28 cellular contexts compared by ENCODE assay signal in genomic region chr11:1473786-1474185, GRCh38. TPM values are rescaled to one million over a fixed set of nuclear protein-coding genes. Genes with fewer than 3 reads are reported as not detected.
DNase-seq lines count a peak whose midpoint lies in the region; ATAC-seq and TF ChIP-seq lines count a peak whose summit lies in the region.
"Had no signal": no experiment of that assay in that cellular context is flagged by ENCODE, and none has a peak within 500 bp of the region (broad histone marks: within the 10 kb centered on the region; RNA-seq: fewer than 3 reads in every experiment).

No MANE protein-coding gene starts in this region.

- no peak overlapping the region for H3K4me3 Mint-ChIP-seq in activated CD8-positive, alpha-beta memory T cell treated with anti-CD3 and anti-CD28 coated beads, Interleukin-2, amount 10 ng/mL, durations not matched to agents 7 days and 5 days
- H3K4me3 Mint-ChIP-seq in activated naive CD8-positive, alpha-beta T cell treated with anti-CD3 and anti-CD28 coated beads, Interleukin-2, amount 50 U/mL, for 24 hours, result no peak overlapping the region
- H3K4me3 Mint-ChIP-seq: CD4-positive, alpha-beta T cell; HFFc6 had no signal

- H3K9me3 Mint-ChIP-seq in activated CD8-positive, alpha-beta memory T cell treated with anti-CD3 and anti-CD28 coated beads, Interleukin-2, amount 10 ng/mL, durations not matched to agents 7 days and 5 days (ENCODE audit: low read depth), result no peaks in the 10 kb centered on the region
- no peaks in the 10 kb centered on the region for H3K9me3 Mint-ChIP-seq in activated naive CD8-positive, alpha-beta T cell treated with anti-CD3 and anti-CD28 coated beads, Interleukin-2, amount 50 U/mL, for 24 hours
- H3K9me3 Mint-ChIP-seq: CD4-positive, alpha-beta T cell; HFFc6 had no signal

- H3K36me3 ChIP-seq in right atrium auricular region (peaks cover 82% of the 10 kb centered on the region), right lobe of liver (peaks cover 0 to 32% (median 8%) of the 10 kb centered on the region in 4 donors), ovary (no peaks in the 10 kb centered on the region)
- H3K36me3 ChIP-seq: HAP-1 had no signal

- no peaks in the 10 kb centered on the region for H3K27me3 Mint-ChIP-seq in activated CD8-positive, alpha-beta memory T cell treated with anti-CD3 and anti-CD28 coated beads, Interleukin-2, amount 10 ng/mL, durations not matched to agents 7 days and 5 days
- H3K27me3 Mint-ChIP-seq in activated naive CD8-positive, alpha-beta T cell treated with anti-CD3 and anti-CD28 coated beads, Interleukin-2, amount 50 U/mL, for 24 hours, result no peaks in the 10 kb centered on the region
- H3K27me3 Mint-ChIP-seq: CD4-positive, alpha-beta T cell had no signal

- no peak for TF ChIP-seq POLR2A in right lobe of liver (IDR thresholded peaks at IDR 0.05)
- TF ChIP-seq POLR2A in ovary (IDR thresholded peaks at IDR 0.05), result no peak

- no peak for TF ChIP-seq EP300 in ovary (IDR thresholded peaks at IDR 0.05)

- no peaks in the 10 kb centered on the region for H3K9me3 ChIP-seq in right atrium auricular region
- H3K9me3 ChIP-seq in right lobe of liver, result no peaks in the 10 kb centered on the region
- H3K9me3 ChIP-seq in ovary, result no peaks in the 10 kb centered on the region
- H3K9me3 ChIP-seq: BLaER1, HAP-1 had no signal

- H3K4me1 ChIP-seq in right atrium auricular region (peaks cover 0 to under 1% of the 10 kb centered on the region in 2 donors), right lobe of liver (no peaks in the 10 kb centered on the region), ovary (ENCODE audit: insufficient read depth) (peaks cover 1% of the 10 kb centered on the region)
- H3K4me1 ChIP-seq: HAP-1 had no signal

- TF ChIP-seq CTCF in right atrium auricular region (IDR thresholded peaks at IDR 0.05), result no peak
- no peak for TF ChIP-seq CTCF in right lobe of liver (IDR thresholded peaks at IDR 0.05)
- no peak for TF ChIP-seq CTCF in ovary (IDR thresholded peaks at IDR 0.05)

- peak; percentile 8 for DNase-seq in left cardiac atrium
- DNase-seq in right atrium auricular region (ENCODE audit: low spot score), result no peak
- DNase-seq in right lobe of liver, result peak in 2 of 3 donors; percentile 6 to 47
- DNase-seq in ovary, result peak in 3 of 5 donors; percentile 13 to 15 (median 14)
- DNase-seq in activated CD8-positive, alpha-beta memory T cell treated with anti-CD3 and anti-CD28 coated beads, Interleukin-2, amount 10 ng/mL, durations not matched to agents 7 days and 5 days, result no peak
- no peak for DNase-seq in activated naive CD8-positive, alpha-beta T cell treated with anti-CD3 and anti-CD28 coated beads, Interleukin-2, amount 50 U/mL, for 24 hours
- DNase-seq: CD4-positive, alpha-beta T cell; EL; GDM1; GOT3; HFFc6; KBM-7; MV-4-11; NCI-H1105 treated with DMSO at 0.1 percent for 48 hours; NCI-H146; NCI-H1930; NCI-H2107; NCI-H446; NCI-H524 treated with DMSO at 0.1 percent for 48 hours; NCI-H774; NK-92 treated with Interleukin-12 subunit alpha and Interleukin-12 subunit beta, amount 100 ng/mL, for 24 hours; RPMI8226; SHP77 treated with DMSO at 0.1 percent for 48 hours had no signal

- no CpG with 5 or more reads among the region's 22 CpGs for WGBS in right lobe of liver (ENCODE audit: insufficient coverage, low coverage, low lambda C conversion rate, missing lambda C conversion rate)
- 92 to 95% (median 93%) methylated on average over 22 of the region's 22 CpGs for WGBS in ovary, 3 donors

- H3K27ac ChIP-seq in right atrium auricular region (no peak overlapping the region), right lobe of liver (no peak overlapping the region), ovary (no peak overlapping the region)
- H3K27ac ChIP-seq: BLaER1, SK-N-MC had no signal

- H3K4me1 Mint-ChIP-seq in activated CD8-positive, alpha-beta memory T cell treated with anti-CD3 and anti-CD28 coated beads, Interleukin-2, amount 10 ng/mL, durations not matched to agents 7 days and 5 days, result no peaks in the 10 kb centered on the region
- H3K4me1 Mint-ChIP-seq in activated naive CD8-positive, alpha-beta T cell treated with anti-CD3 and anti-CD28 coated beads, Interleukin-2, amount 50 U/mL, for 24 hours, result no peaks in the 10 kb centered on the region

- no peak for ATAC-seq in left cardiac atrium
- no peak for ATAC-seq in right lobe of liver
- ATAC-seq in activated CD8-positive, alpha-beta memory T cell treated with anti-CD3 and anti-CD28 coated beads, Interleukin-2, amount 10 ng/mL, durations not matched to agents 7 days and 5 days, result no peak
- no peak for ATAC-seq in activated naive CD8-positive, alpha-beta T cell treated with anti-CD3 and anti-CD28 coated beads, Interleukin-2, amount 50 U/mL, for 24 hours
- no peak for ATAC-seq in GM18520 (IDR thresholded peaks at IDR 0.05; ENCODE audit: unreplicated experiment)
- ATAC-seq: GM12878 had no signal

- no peak overlapping the region for H3K27ac Mint-ChIP-seq in activated CD8-positive, alpha-beta memory T cell treated with anti-CD3 and anti-CD28 coated beads, Interleukin-2, amount 10 ng/mL, durations not matched to agents 7 days and 5 days
- H3K27ac Mint-ChIP-seq in activated naive CD8-positive, alpha-beta T cell treated with anti-CD3 and anti-CD28 coated beads, Interleukin-2, amount 50 U/mL, for 24 hours, result no peak overlapping the region
- H3K27ac Mint-ChIP-seq: CD4-positive, alpha-beta T cell; HFFc6 had no signal

- no peaks in the 10 kb centered on the region for H3K27me3 ChIP-seq in right atrium auricular region
- H3K27me3 ChIP-seq in right lobe of liver, result no peaks in the 10 kb centered on the region
- H3K27me3 ChIP-seq in ovary, result no peaks in the 10 kb centered on the region
- H3K27me3 ChIP-seq: BLaER1 had no signal

- no peaks in the 10 kb centered on the region for H3K36me3 Mint-ChIP-seq in activated CD8-positive, alpha-beta memory T cell treated with anti-CD3 and anti-CD28 coated beads, Interleukin-2, amount 10 ng/mL, durations not matched to agents 7 days and 5 days
- H3K36me3 Mint-ChIP-seq in activated naive CD8-positive, alpha-beta T cell treated with anti-CD3 and anti-CD28 coated beads, Interleukin-2, amount 50 U/mL, for 24 hours (ENCODE audit: low read depth), result peaks cover 8% of the 10 kb centered on the region

- intact Hi-C loops in left cardiac atrium (cut with DNase I) (no loop called here), right lobe of liver (cut with DNase I) (no loop called here), ovary (cut with DNase I) (no loop called here)

- H3K4me3 ChIP-seq in right atrium auricular region (no peak overlapping the region), right lobe of liver (no peak overlapping the region), ovary (no peak overlapping the region)
- H3K4me3 ChIP-seq: BLaER1, GM12878, HAP-1, SK-N-MC had no signal

- CTCF ChIA-PET in activated CD8-positive, alpha-beta memory T cell treated with anti-CD3 and anti-CD28 coated beads, Interleukin-2, amount 10 ng/mL, durations not matched to agents 7 days and 5 days (lab: Charles Lee), result no interaction called here

RNA-seq across cellular contexts. Expression of gene MOB2, which starts 12.8 kb away (rescaled TPM):
- total RNA-seq in left cardiac atrium (10 to 100 TPM; 36.6 to 44.0 TPM), right atrium auricular region (10 to 100 TPM; 22.0 to 27.9 TPM), right lobe of liver (10 to 100 TPM in 5 of 6 experiments, 1 to 10 TPM in 1; 8.5 to 17.0 (median 14.1) TPM), ovary (10 to 100 TPM; 28.5 to 47.2 (median 31.3) TPM)
- 10 to 100 TPM; 32.0 to 50.1 TPM for polyA plus RNA-seq in ovary
- total RNA-seq in activated CD8-positive, alpha-beta memory T cell treated with anti-CD3 and anti-CD28 coated beads, Interleukin-2, amount 10 ng/mL, durations not matched to agents 7 days and 5 days, result 10 to 100 TPM; 34.1 to 34.7 TPM

Comparison
In these comparisons a context has a peak if more than half of its experiments do, and no peak if none do; other contexts are left out.
1. DNase-seq: peak in left cardiac atrium (single experiment), right lobe of liver (2 of 3) and ovary (3 of 5); none in right atrium auricular region (single experiment), activated CD8-positive, alpha-beta memory T cell treated with anti-CD3 and anti-CD28 coated beads, Interleukin-2, amount 10 ng/mL, durations not matched to agents 7 days and 5 days (single experiment) and activated naive CD8-positive, alpha-beta T cell treated with anti-CD3 and anti-CD28 coated beads, Interleukin-2, amount 50 U/mL, for 24 hours (single experiment).